In the genomic region with DNA sequence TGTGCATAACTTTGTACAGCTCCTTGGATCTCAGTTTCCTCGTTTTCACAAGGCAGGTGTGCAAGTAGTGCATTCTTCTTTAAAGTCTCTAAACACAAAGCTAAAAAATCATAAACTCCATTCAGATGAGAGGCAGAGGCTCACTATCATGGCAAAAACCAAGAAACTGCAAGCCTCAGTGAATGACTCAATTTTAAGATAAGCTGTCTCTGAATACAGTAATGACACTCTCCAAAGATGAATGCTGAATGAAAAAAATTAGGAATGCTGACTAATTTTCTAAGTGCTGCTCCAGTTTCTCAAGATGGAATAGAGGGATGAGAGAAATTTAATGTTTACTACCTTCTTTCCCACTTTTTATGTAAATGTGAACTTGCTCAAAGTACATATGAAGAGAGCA, we compare ENCODE assay signal across 1 cellular context.
TF ChIP-seq lines count a peak whose summit lies in the region.

No MANE protein-coding gene starts in this region.

TF ChIP-seq in WTC11, 78 proteins besides CTCF, POLR2A, EP300 and RAD21 (continued from another document):
- no peak for TF ChIP-seq IRF2 (CRISPR knock-in tag; IDR thresholded peaks at IDR 0.05; ENCODE audit: borderline replicate concordance, low read depth)
- TF ChIP-seq NFE2L1 (CRISPR knock-in tag; IDR thresholded peaks at IDR 0.05): no peak
- TF ChIP-seq, protein P1, sequence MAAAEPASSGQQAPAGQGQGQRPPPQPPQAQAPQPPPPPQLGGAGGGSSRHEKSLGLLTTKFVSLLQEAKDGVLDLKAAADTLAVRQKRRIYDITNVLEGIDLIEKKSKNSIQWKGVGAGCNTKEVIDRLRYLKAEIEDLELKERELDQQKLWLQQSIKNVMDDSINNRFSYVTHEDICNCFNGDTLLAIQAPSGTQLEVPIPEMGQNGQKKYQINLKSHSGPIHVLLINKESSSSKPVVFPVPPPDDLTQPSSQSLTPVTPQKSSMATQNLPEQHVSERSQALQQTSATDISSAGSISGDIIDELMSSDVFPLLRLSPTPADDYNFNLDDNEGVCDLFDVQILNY (CRISPR knock-in tag; IDR thresholded peaks at IDR 0.05): no peak
- TF ChIP-seq NR3C1 (CRISPR knock-in tag; conservative IDR thresholded peaks at IDR 0.05; ENCODE audit: low read depth): no peak
- TF ChIP-seq OVOL2 (CRISPR knock-in tag; IDR thresholded peaks at IDR 0.05; ENCODE audit: borderline replicate concordance): no peak
- no peak for TF ChIP-seq CREM (CRISPR knock-in tag; IDR thresholded peaks at IDR 0.05)
- no peak for TF ChIP-seq ZNF138 (CRISPR knock-in tag; conservative IDR thresholded peaks at IDR 0.05)
- no peak for TF ChIP-seq SMAD3 (CRISPR knock-in tag; IDR thresholded peaks at IDR 0.05; ENCODE audit: borderline replicate concordance)
- TF ChIP-seq MXD4 (CRISPR knock-in tag; IDR thresholded peaks at IDR 0.05; ENCODE audit: borderline replicate concordance): no peak
- no peak for TF ChIP-seq SMAD4 (CRISPR knock-in tag; IDR thresholded peaks at IDR 0.05)
- TF ChIP-seq, protein P2, sequence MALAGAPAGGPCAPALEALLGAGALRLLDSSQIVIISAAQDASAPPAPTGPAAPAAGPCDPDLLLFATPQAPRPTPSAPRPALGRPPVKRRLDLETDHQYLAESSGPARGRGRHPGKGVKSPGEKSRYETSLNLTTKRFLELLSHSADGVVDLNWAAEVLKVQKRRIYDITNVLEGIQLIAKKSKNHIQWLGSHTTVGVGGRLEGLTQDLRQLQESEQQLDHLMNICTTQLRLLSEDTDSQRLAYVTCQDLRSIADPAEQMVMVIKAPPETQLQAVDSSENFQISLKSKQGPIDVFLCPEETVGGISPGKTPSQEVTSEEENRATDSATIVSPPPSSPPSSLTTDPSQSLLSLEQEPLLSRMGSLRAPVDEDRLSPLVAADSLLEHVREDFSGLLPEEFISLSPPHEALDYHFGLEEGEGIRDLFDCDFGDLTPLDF (CRISPR knock-in tag; IDR thresholded peaks at IDR 0.05): no peak
- TF ChIP-seq, protein P3, sequence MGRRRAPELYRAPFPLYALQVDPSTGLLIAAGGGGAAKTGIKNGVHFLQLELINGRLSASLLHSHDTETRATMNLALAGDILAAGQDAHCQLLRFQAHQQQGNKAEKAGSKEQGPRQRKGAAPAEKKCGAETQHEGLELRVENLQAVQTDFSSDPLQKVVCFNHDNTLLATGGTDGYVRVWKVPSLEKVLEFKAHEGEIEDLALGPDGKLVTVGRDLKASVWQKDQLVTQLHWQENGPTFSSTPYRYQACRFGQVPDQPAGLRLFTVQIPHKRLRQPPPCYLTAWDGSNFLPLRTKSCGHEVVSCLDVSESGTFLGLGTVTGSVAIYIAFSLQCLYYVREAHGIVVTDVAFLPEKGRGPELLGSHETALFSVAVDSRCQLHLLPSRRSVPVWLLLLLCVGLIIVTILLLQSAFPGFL (CRISPR knock-in tag; IDR thresholded peaks at IDR 0.05; ENCODE audit: borderline replicate concordance): no peak
- TF ChIP-seq, protein P4, sequence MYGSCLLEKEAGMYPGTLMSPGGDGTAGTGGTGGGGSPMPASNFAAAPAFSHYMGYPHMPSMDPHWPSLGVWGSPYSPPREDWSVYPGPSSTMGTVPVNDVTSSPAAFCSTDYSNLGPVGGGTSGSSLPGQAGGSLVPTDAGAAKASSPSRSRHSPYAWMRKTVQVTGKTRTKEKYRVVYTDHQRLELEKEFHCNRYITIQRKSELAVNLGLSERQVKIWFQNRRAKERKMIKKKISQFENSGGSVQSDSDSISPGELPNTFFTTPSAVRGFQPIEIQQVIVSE (CRISPR knock-in tag; IDR thresholded peaks at IDR 0.05; ENCODE audit: borderline replicate concordance): no peak
